8 cellular contexts compared by ENCODE assay signal in genomic region chr1:203338335-203339036, GRCh38. TPM values are rescaled to one million over a fixed set of nuclear protein-coding genes. Genes with fewer than 3 reads are reported as not detected.
A peak's percentile ranks its signal among the peaks of the same experiment; 100 is the strongest.
DNase-seq lines count a peak whose midpoint lies in the region; ATAC-seq lines count a peak whose summit lies in the region.

No MANE protein-coding gene starts in this region.

- ATAC-seq in GM21825 (IDR thresholded peaks at IDR 0.05; ENCODE audit: unreplicated experiment) (no peak), GM21737 (IDR thresholded peaks at IDR 0.05; ENCODE audit: unreplicated experiment) (no peak)

- H4K12ac ChIP-seq in trophoblast cell (ENCODE audit: low read depth, low read length): no peak overlapping the region

- H3K27me3 ChIP-seq in trophoblast cell (ENCODE audit: insufficient read depth, low read length): no peaks in the 10 kb centered on the region

- no peaks in the 10 kb centered on the region for H3K9me3 ChIP-seq in trophoblast cell (ENCODE audit: insufficient read depth, low read depth, low read length)

- peaks cover 0 to 3% of the 10 kb centered on the region in 2 experiments for H3K4me1 ChIP-seq in trophoblast cell (ENCODE audit: control insufficient read depth in 1 of 2, insufficient read depth in 2 of 2, low read length in 2 of 2)

- H3K4me2 ChIP-seq in trophoblast cell (ENCODE audit: low read length): no peak overlapping the region

- no peak overlapping the region for H2AFZ ChIP-seq in trophoblast cell (ENCODE audit: insufficient read depth, low read length, poor library complexity)

- no peak overlapping the region for H3K18ac ChIP-seq in trophoblast cell (ENCODE audit: low read length)

- no peak overlapping the region for H3K4ac ChIP-seq in trophoblast cell (ENCODE audit: low read depth, low read length)

- H3K36me3 ChIP-seq in trophoblast cell (ENCODE audit: control insufficient read depth in 1 of 2, insufficient read depth in 2 of 2, low read length in 2 of 2): no peaks in the 10 kb centered on the region

- no CpG with 5 or more reads among the region's 18 CpGs for WGBS in trophoblast cell (ENCODE audit: extremely low coverage, insufficient coverage, insufficient read length)

- H2BK5ac ChIP-seq in trophoblast cell (ENCODE audit: low read depth, low read length, poor library complexity): no peak overlapping the region

- intact Hi-C loops in activated naive CD4-positive, alpha-beta T cell treated with anti-CD3 and anti-CD28 coated beads for 36 hours (cut with micrococcal nuclease): loop anchor here (1.0 to 5.0 kb wide), 3 partner anchors 10 to 301 kb away; no protein-coding TSS in a partner anchor

- no peak overlapping the region for H3K27ac Mint-ChIP-seq in activated naive CD4-positive, alpha-beta T cell treated with anti-CD3 and anti-CD28 coated beads for 36 hours

- no peak overlapping the region for H4K91ac ChIP-seq in trophoblast cell (ENCODE audit: low read depth, low read length)

- no peaks in the 10 kb centered on the region for H3K79me1 ChIP-seq in trophoblast cell (ENCODE audit: low read length)

- no peak overlapping the region for H3K23ac ChIP-seq in trophoblast cell (ENCODE audit: low read length)

- H2BK120ac ChIP-seq in trophoblast cell (ENCODE audit: insufficient read depth, low read length, poor library complexity): no peak overlapping the region

- H3K4me1 Mint-ChIP-seq in activated naive CD4-positive, alpha-beta T cell treated with anti-CD3 and anti-CD28 coated beads for 36 hours (ENCODE audit: low read depth): peaks cover 21% of the 10 kb centered on the region

- in situ Hi-C loops in SK-MEL-5 (cut with HindIII; ENCODE audit: low pct_unique_long_range_greater_than_20kb, low sequenced_read_pairs): no loop called here

- H3K27ac ChIP-seq in trophoblast cell (ENCODE audit: low read depth, low read length): no peak overlapping the region

- H3K4me3 ChIP-seq in trophoblast cell (ENCODE audit: low read depth, low read length): no peak overlapping the region

- no peak overlapping the region for H3K9ac ChIP-seq in trophoblast cell (ENCODE audit: low read length)

- no peaks in the 10 kb centered on the region for H3K36me3 Mint-ChIP-seq in activated naive CD4-positive, alpha-beta T cell treated with anti-CD3 and anti-CD28 coated beads for 36 hours (ENCODE audit: low read depth)

- H2BK12ac ChIP-seq in trophoblast cell (ENCODE audit: low read length): no peak overlapping the region

- no peak overlapping the region for H4K8ac ChIP-seq in trophoblast cell (ENCODE audit: low read depth, low read length)

- no peaks in the 10 kb centered on the region for H3K9me3 Mint-ChIP-seq in activated naive CD4-positive, alpha-beta T cell treated with anti-CD3 and anti-CD28 coated beads for 36 hours

- H3K27me3 Mint-ChIP-seq in activated naive CD4-positive, alpha-beta T cell treated with anti-CD3 and anti-CD28 coated beads for 36 hours (ENCODE audit: low read depth): peaks cover 4% of the 10 kb centered on the region

- no peak overlapping the region for H3K4me3 Mint-ChIP-seq in activated naive CD4-positive, alpha-beta T cell treated with anti-CD3 and anti-CD28 coated beads for 36 hours

- H3K14ac ChIP-seq in trophoblast cell (ENCODE audit: low read length): no peak overlapping the region

- CTCF ChIA-PET in activated naive CD4-positive, alpha-beta T cell treated with anti-CD3 and anti-CD28 coated beads for 36 hours (lab: Charles Lee): interaction anchor here (0.6 to 24.3 kb wide), 23 partner anchors 13 to 902 kb away, joined by 3 to 686 read pairs (median 6); no protein-coding TSS in a partner anchor

- no peak overlapping the region for H2AK5ac ChIP-seq in trophoblast cell (ENCODE audit: low read length)

- H3K79me2 ChIP-seq in trophoblast cell (ENCODE audit: control insufficient read depth, insufficient read depth, low read length, poor library complexity): no peaks in the 10 kb centered on the region

- DNase-seq in EH (ENCODE audit: low read depth): peak; percentile 67
- DNase-seq in LHCN-M2 (ENCODE audit: low read depth): peak; percentile 57
- peak; percentile 75 for DNase-seq in SK-MEL-5 (ENCODE audit: low read depth, low spot score)
- DNase-seq in activated naive CD4-positive, alpha-beta T cell treated with anti-CD3 and anti-CD28 coated beads for 36 hours: peak; percentile 79
- DNase-seq in globus pallidus (ENCODE audit: low spot score): peak; percentile 74
- peak; percentile 30 to 71 for DNase-seq in trophoblast cell

RNA-seq across cellular contexts. Expression of gene FMOD, which starts 12.4 kb away (rescaled TPM):
- total RNA-seq in LHCN-M2 (2014; rRNA removed): 3.0 and 3.1 TPM in 2 replicates
- polyA plus RNA-seq in LHCN-M2 (2012): 2.8 TPM
- 0.16 TPM in 2 replicates for total RNA-seq in SK-MEL-5 (2014; rRNA removed; shearing (Covaris generic))
- 0.73 and 1.1 TPM in 2 replicates for polyA plus RNA-seq in SK-MEL-5 (2015; cell fraction: cytosol; rRNA removed)
- 0.17 and 0.70 TPM in 2 replicates for polyA plus RNA-seq in SK-MEL-5 (2015; cell fraction: nucleus; rRNA removed)
- total RNA-seq in activated naive CD4-positive, alpha-beta T cell treated with anti-CD3 and anti-CD28 coated beads for 36 hours: 1 to 10 TPM; 5.3 to 5.8 TPM
- polyA plus RNA-seq in trophoblast cell (2013): 0.32 and 0.34 TPM in 2 replicates

RNA-seq across cellular contexts. Expression of gene BTG2, which starts 33.2 kb away (rescaled TPM):
- 19.0 and 30.4 TPM in 2 replicates for total RNA-seq in LHCN-M2 (2014; rRNA removed)
- 25.1 TPM for polyA plus RNA-seq in LHCN-M2 (2012)
- 4.7 and 4.8 TPM in 2 replicates for total RNA-seq in SK-MEL-5 (2014; rRNA removed; shearing (Covaris generic))
- 1.4 TPM in 2 replicates for polyA plus RNA-seq in SK-MEL-5 (2015; cell fraction: cytosol; rRNA removed)
- polyA plus RNA-seq in SK-MEL-5 (2015; cell fraction: nucleus; rRNA removed): 2.0 and 4.9 TPM in 2 replicates
- 100 to 1,000 TPM; 106 to 109 TPM for total RNA-seq in activated naive CD4-positive, alpha-beta T cell treated with anti-CD3 and anti-CD28 coated beads for 36 hours
- 28.9 and 30.4 TPM in 2 replicates for polyA plus RNA-seq in trophoblast cell (2013)
